Comparison of ENCODE assay signal across 9 cellular contexts in the genomic region with DNA sequence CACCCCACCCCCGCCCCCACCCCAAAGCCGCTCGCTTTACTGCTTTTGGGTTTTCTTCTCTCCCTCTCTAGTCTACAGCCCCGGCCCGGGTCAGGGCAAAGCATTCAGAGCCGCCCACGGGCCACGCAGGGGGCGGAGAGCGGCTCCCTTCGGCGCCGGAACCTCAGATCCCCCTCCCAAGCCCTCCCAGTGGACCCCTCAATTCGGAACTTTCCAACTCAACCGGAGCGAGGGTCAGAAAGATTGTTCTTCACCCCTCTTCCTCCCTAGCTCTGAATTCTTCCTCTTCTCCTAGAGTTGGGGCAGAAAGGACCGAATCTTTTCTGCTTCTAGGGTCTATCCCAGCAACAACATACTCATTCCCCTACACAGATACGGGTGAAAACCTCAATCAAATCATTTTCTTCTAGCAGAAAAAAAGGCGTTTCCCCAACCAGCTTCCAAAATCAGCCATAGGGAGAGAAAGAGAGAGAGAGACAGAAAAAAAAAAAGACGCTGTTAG. TPM values are rescaled to one million over a fixed set of nuclear protein-coding genes. Genes with fewer than 3 reads are reported as not detected.
DNase-seq lines count a peak whose midpoint lies in the region; ATAC-seq, FAIRE-seq and TF ChIP-seq lines count a peak whose summit lies in the region.
"Had no signal": no experiment of that assay in that cellular context is flagged by ENCODE, and none has a peak within 500 bp of the region (broad histone marks: within the 10 kb centered on the region; RNA-seq: fewer than 3 reads in every experiment).

No MANE protein-coding gene starts in this region.

- H3K4me3 ChIP-seq in keratinocyte (ENCODE audit: control insufficient read depth in 2 of 3, extremely low read depth in 1 of 3, insufficient read depth in 2 of 3, low read depth in 1 of 3, low read length in 3 of 3), result peak overlapping the region; percentile 54 to 76 (median 73)

- peak overlapping the region; percentile 74 for H3K9ac ChIP-seq in keratinocyte (ENCODE audit: control insufficient read depth, extremely low read depth, insufficient read depth, low read length)

- DNase-seq in activated CD4-positive, alpha-beta T cell treated with anti-CD3 and anti-CD28 coated beads for 4 hours, result peak; percentile 29 to 45
- no peak for DNase-seq in activated CD4-positive, alpha-beta T cell treated with anti-CD3 and anti-CD28 coated beads for 1 hour
- DNase-seq in activated naive CD4-positive, alpha-beta T cell treated with anti-CD3 and anti-CD28 coated beads, Interleukin-2, amount 50 U/mL, for 72 hours (ENCODE audit: low spot score in 2 of 2), result peak in 1 of 2 donors; percentile 32
- DNase-seq in keratinocyte (ENCODE audit: low read depth, low spot score), result no peak
- peak; percentile 20 for DNase-seq in stimulated activated CD8-positive, alpha-beta memory T cell treated with anti-CD3 and anti-CD28 coated beads, Interleukin-12 subunit alpha, Interleukin-12 subunit beta, amount 100 ng/mL, for 4 hours (ENCODE audit: low read depth)
- DNase-seq in mucosa of gallbladder (ENCODE audit: low spot score), result no peak

- H3K79me2 ChIP-seq in keratinocyte (ENCODE audit: control insufficient read depth, insufficient read depth, low read length), result peaks cover 13% of the 10 kb centered on the region

- H3K4me1 ChIP-seq in keratinocyte (ENCODE audit: control insufficient read depth, extremely low read depth, insufficient read depth, low read length), result peaks cover 24% of the 10 kb centered on the region

- FAIRE-seq in keratinocyte (lab: Jason Lieb, UNC), result no peak

- H3K9me3 Mint-ChIP-seq in activated naive CD4-positive, alpha-beta T cell treated with anti-CD3 and anti-CD28 coated beads, Interleukin-2, amount 50 U/mL, for 72 hours, result no peaks in the 10 kb centered on the region

- peak overlapping the region; percentile 37 for H2AFZ ChIP-seq in keratinocyte (ENCODE audit: control insufficient read depth, low read length)

- dilution Hi-C loops in keratinocyte (cut with MboI; ENCODE audit: extremely low pct_ligation_motif_present, low sequenced_read_pairs), result no loop called here

- H3K9me1 ChIP-seq in keratinocyte (ENCODE audit: control insufficient read depth, extremely low read depth, insufficient read depth, low read length), result no peaks in the 10 kb centered on the region

- TF ChIP-seq CTCF in keratinocyte (optimal IDR thresholded peaks at IDR 0.05 in 1 of 3, IDR thresholded peaks at IDR 0.05 in 1 of 3, conservative IDR thresholded peaks at IDR 0.05 in 1 of 3; ENCODE audit: extremely low read depth in 1 of 3, insufficient read depth in 2 of 3, low read length in 3 of 3), result no peak

- peaks cover 24% of the 10 kb centered on the region for H3K27me3 ChIP-seq in keratinocyte (ENCODE audit: control insufficient read depth, extremely low read depth, insufficient read depth, low read length)

- peak overlapping the region; percentile 56 to 100 for H3K27ac Mint-ChIP-seq in activated naive CD4-positive, alpha-beta T cell treated with anti-CD3 and anti-CD28 coated beads, Interleukin-2, amount 50 U/mL, for 72 hours

- peak; percentile 44 to 53 for ATAC-seq in activated naive CD4-positive, alpha-beta T cell treated with anti-CD3 and anti-CD28 coated beads, Interleukin-2, amount 50 U/mL, for 72 hours
- ATAC-seq in HG03159 (IDR thresholded peaks at IDR 0.05; ENCODE audit: unreplicated experiment) (no peak), HG03442 (IDR thresholded peaks at IDR 0.05; ENCODE audit: unreplicated experiment) (no peak)

- no peaks in the 10 kb centered on the region for H3K9me3 ChIP-seq in keratinocyte (ENCODE audit: control insufficient read depth, low read depth, low read length)

- H3K36me3 ChIP-seq in keratinocyte (ENCODE audit: control insufficient read depth in 2 of 2, extremely low read depth in 1 of 2, insufficient read depth in 2 of 2, low read length in 2 of 2), result peaks cover 0 to 3% of the 10 kb centered on the region in 2 experiments

- no peaks in the 10 kb centered on the region for H4K20me1 ChIP-seq in keratinocyte (ENCODE audit: control insufficient read depth, extremely low read depth, insufficient read depth, low read length)

- peak overlapping the region; percentile 77 for H3K4me2 ChIP-seq in keratinocyte (ENCODE audit: control insufficient read depth, extremely low read depth, insufficient read depth, low read depth, low read length)

- H3K36me3 Mint-ChIP-seq in activated naive CD4-positive, alpha-beta T cell treated with anti-CD3 and anti-CD28 coated beads, Interleukin-2, amount 50 U/mL, for 72 hours, result peaks cover 13 to 33% of the 10 kb centered on the region in 2 donors

- H3K27ac ChIP-seq in keratinocyte (ENCODE audit: control insufficient read depth, insufficient read depth, low read length), result peak overlapping the region; percentile 71
- H3K27ac ChIP-seq: C4-2B had no signal

RNA-seq across cellular contexts. Expression of a gene that starts 1.0 kb away (rescaled TPM):
- total RNA-seq in activated naive CD4-positive, alpha-beta T cell treated with anti-CD3 and anti-CD28 coated beads, Interleukin-2, amount 50 U/mL, for 72 hours, result 10 to 100 TPM in 1 of 2 donors, 1 to 10 TPM in 1; 3.2 to 21.7 TPM
- polyA plus RNA-seq in keratinocyte, result 3.0 to 5.7 TPM (median 3.8 TPM) in 3 replicates
- not detected for polyA plus RNA-seq in keratinocyte (2011; ENCODE audit: low read depth)
- 4.2 and 4.6 TPM in 2 replicates for polyA plus RNA-seq in keratinocyte (2011; cell fraction: cytosol; rRNA removed)
- polyA plus RNA-seq in keratinocyte (2011; cell fraction: nucleus; rRNA removed), result 7.0 and 9.2 TPM in 2 replicates
- 1.9 and 7.8 TPM in 2 replicates for polyA plus RNA-seq in keratinocyte (2012; ENCODE audit: low replicate concordance)
- polyA minus RNA-seq in keratinocyte, result 0.33 to 1.6 TPM (median 0.58 TPM) in 3 replicates
- polyA minus RNA-seq in keratinocyte (2011; cell fraction: cytosol; rRNA and poly(A)+ RNA removed), result 3.3 TPM
- polyA minus RNA-seq in keratinocyte (2011; cell fraction: nucleus; rRNA and poly(A)+ RNA removed), result 0.53 and 0.85 TPM in 2 replicates
- 23.4 TPM for total RNA-seq in mucosa of gallbladder

RNA-seq across cellular contexts. Expression of a gene that starts 13.1 kb away (rescaled TPM):
- total RNA-seq in activated naive CD4-positive, alpha-beta T cell treated with anti-CD3 and anti-CD28 coated beads, Interleukin-2, amount 50 U/mL, for 72 hours, result not detected
- polyA plus RNA-seq in keratinocyte, result not detected in 3 replicates
- polyA plus RNA-seq in keratinocyte (2011; ENCODE audit: low read depth), result not detected
- polyA plus RNA-seq in keratinocyte (2011; cell fraction: cytosol; rRNA removed), result not detected in 2 replicates
- not detected in 2 replicates for polyA plus RNA-seq in keratinocyte (2011; cell fraction: nucleus; rRNA removed)
- not detected in 2 replicates for polyA plus RNA-seq in keratinocyte (2012; ENCODE audit: low replicate concordance)
- not detected in 3 replicates for polyA minus RNA-seq in keratinocyte
- not detected for polyA minus RNA-seq in keratinocyte (2011; cell fraction: cytosol; rRNA and poly(A)+ RNA removed)
- not detected in 2 replicates for polyA minus RNA-seq in keratinocyte (2011; cell fraction: nucleus; rRNA and poly(A)+ RNA removed)
- total RNA-seq in mucosa of gallbladder, result not detected

RNA-seq across cellular contexts. Expression of a gene that starts 34.2 kb away (rescaled TPM):
- 1 to 10 TPM in 1 of 2 donors, under 1 TPM in 1; 0.89 to 3.0 TPM for total RNA-seq in activated naive CD4-positive, alpha-beta T cell treated with anti-CD3 and anti-CD28 coated beads, Interleukin-2, amount 50 U/mL, for 72 hours
- 0.46 to 0.89 TPM (median 0.59 TPM) in 3 replicates for polyA plus RNA-seq in keratinocyte
- polyA plus RNA-seq in keratinocyte (2011; ENCODE audit: low read depth), result 0.11 TPM
- 0.46 and 0.55 TPM in 2 replicates for polyA plus RNA-seq in keratinocyte (2011; cell fraction: cytosol; rRNA removed)
- polyA plus RNA-seq in keratinocyte (2011; cell fraction: nucleus; rRNA removed), result 1.4 and 1.8 TPM in 2 replicates
- 0.30 and 1.2 TPM in 2 replicates for polyA plus RNA-seq in keratinocyte (2012; ENCODE audit: low replicate concordance)
- polyA minus RNA-seq in keratinocyte, result 0.19 to 0.92 TPM (median 0.30 TPM) in 3 replicates
- not detected for polyA minus RNA-seq in keratinocyte (2011; cell fraction: cytosol; rRNA and poly(A)+ RNA removed)
- 0.21 and 0.70 TPM in 2 replicates for polyA minus RNA-seq in keratinocyte (2011; cell fraction: nucleus; rRNA and poly(A)+ RNA removed)
- 6.4 TPM for total RNA-seq in mucosa of gallbladder

RNA-seq across cellular contexts. Expression of a gene that starts 46.1 kb away (rescaled TPM):
- 1 to 10 TPM; 1.6 to 3.1 TPM for total RNA-seq in activated naive CD4-positive, alpha-beta T cell treated with anti-CD3 and anti-CD28 coated beads, Interleukin-2, amount 50 U/mL, for 72 hours
- polyA plus RNA-seq in keratinocyte, result 0.63 to 1.2 TPM (median 1.1 TPM) in 3 replicates
- polyA plus RNA-seq in keratinocyte (2011; ENCODE audit: low read depth), result 0.56 TPM
- 0.47 and 0.49 TPM in 2 replicates for polyA plus RNA-seq in keratinocyte (2011; cell fraction: cytosol; rRNA removed)
- polyA plus RNA-seq in keratinocyte (2011; cell fraction: nucleus; rRNA removed), result 3.6 and 4.7 TPM in 2 replicates
- polyA plus RNA-seq in keratinocyte (2012; ENCODE audit: low replicate concordance), result 0.18 and 1.8 TPM in 2 replicates
- 0.30 to 0.72 TPM (median 0.54 TPM) in 3 replicates for polyA minus RNA-seq in keratinocyte
- not detected for polyA minus RNA-seq in keratinocyte (2011; cell fraction: cytosol; rRNA and poly(A)+ RNA removed)
- polyA minus RNA-seq in keratinocyte (2011; cell fraction: nucleus; rRNA and poly(A)+ RNA removed), result 1.2 and 1.3 TPM in 2 replicates
- 17.2 TPM for total RNA-seq in mucosa of gallbladder

RNA-seq across cellular contexts. Expression of a gene that starts 49.7 kb away (rescaled TPM):
- not detected for total RNA-seq in activated naive CD4-positive, alpha-beta T cell treated with anti-CD3 and anti-CD28 coated beads, Interleukin-2, amount 50 U/mL, for 72 hours
- polyA plus RNA-seq in keratinocyte, result 0.04 to 0.19 TPM in 2 of 3 replicates, not detected in the other
- polyA plus RNA-seq in keratinocyte (2011; ENCODE audit: low read depth), result not detected
- 0.04 TPM in 2 replicates for polyA plus RNA-seq in keratinocyte (2011; cell fraction: cytosol; rRNA removed)
- polyA plus RNA-seq in keratinocyte (2011; cell fraction: nucleus; rRNA removed), result 0.10 and 0.16 TPM in 2 replicates
- polyA plus RNA-seq in keratinocyte (2012; ENCODE audit: low replicate concordance), result 0.07 TPM in 1 of 2 replicates, not detected in the other
- polyA minus RNA-seq in keratinocyte, result not detected in 3 replicates
- not detected for polyA minus RNA-seq in keratinocyte (2011; cell fraction: cytosol; rRNA and poly(A)+ RNA removed)
- not detected in 2 replicates for polyA minus RNA-seq in keratinocyte (2011; cell fraction: nucleus; rRNA and poly(A)+ RNA removed)
- 0.49 TPM for total RNA-seq in mucosa of gallbladder

Comparison
In these comparisons a context has a peak if more than half of its experiments do, and no peak if none do; other contexts are left out.
1. DNase-seq: peak in activated CD4-positive, alpha-beta T cell treated with anti-CD3 and anti-CD28 coated beads for 4 hours (2 of 2) and stimulated activated CD8-positive, alpha-beta memory T cell treated with anti-CD3 and anti-CD28 coated beads, Interleukin-12 subunit alpha, Interleukin-12 subunit beta, amount 100 ng/mL, for 4 hours (single experiment); none in activated CD4-positive, alpha-beta T cell treated with anti-CD3 and anti-CD28 coated beads for 1 hour (single experiment), keratinocyte (single experiment) and mucosa of gallbladder (single experiment).
2. ATAC-seq: peak in activated naive CD4-positive, alpha-beta T cell treated with anti-CD3 and anti-CD28 coated beads, Interleukin-2, amount 50 U/mL, for 72 hours (2 of 2); none in HG03159 (single experiment) and HG03442 (single experiment).